Comparison of ENCODE assay signal across 11 cellular contexts in the genomic region with DNA sequence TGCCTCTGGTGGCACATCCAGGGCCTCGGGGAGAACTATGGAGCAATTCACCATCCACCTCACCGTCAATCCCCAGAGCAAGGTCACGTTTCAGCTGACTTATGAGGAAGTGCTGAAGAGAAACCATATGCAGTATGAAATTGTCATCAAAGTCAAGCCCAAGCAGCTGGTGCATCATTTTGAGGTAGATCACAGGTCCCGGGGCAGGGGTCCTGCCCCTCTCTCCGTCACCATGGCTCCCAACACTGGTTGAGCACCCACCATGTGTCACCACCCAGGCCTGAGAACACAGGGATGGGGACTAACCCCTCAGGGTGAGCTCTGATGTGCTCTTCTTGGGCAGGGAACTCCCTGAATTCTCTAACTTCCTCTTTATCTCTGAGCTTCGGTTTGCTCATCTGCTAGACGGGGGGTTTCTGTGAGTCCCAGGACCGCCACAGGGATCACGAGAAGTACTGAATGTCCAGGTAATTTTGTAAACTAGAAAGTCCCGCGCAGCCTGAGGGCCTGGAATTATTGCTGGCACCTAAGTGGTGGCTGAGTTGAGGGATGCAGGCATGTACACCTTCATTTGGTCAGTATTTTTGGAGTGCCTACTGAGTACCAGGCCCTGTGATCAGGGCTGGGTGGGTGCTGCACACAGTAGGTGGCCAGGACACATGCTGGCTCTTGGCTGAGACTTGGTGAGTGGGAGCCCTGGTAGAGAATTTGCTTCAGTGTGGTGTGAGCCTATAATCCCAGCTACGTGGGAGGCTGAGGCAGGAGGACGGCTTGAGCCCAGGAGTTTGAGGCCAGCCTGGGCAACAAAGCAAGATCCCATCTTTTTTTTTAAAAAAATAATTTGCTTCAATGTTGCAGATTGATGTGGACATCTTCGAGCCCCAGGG. TPM values are rescaled to one million over a fixed set of nuclear protein-coding genes. Genes with fewer than 3 reads are reported as not detected.
A peak's percentile ranks its signal among the peaks of the same experiment; 100 is the strongest.
DNase-seq lines count a peak whose midpoint lies in the region; ATAC-seq and TF ChIP-seq lines count a peak whose summit lies in the region.
"Had no signal": no experiment of that assay in that cellular context is flagged by ENCODE, and none has a peak within 500 bp of the region (broad histone marks: within the 10 kb centered on the region; RNA-seq: fewer than 3 reads in every experiment).

No MANE protein-coding gene starts in this region.

- no peak overlapping the region for H3K4me2 ChIP-seq in neural progenitor cell

- no peak overlapping the region for H3K9ac ChIP-seq in neural progenitor cell

- H4K20me1 ChIP-seq in neural progenitor cell (ENCODE audit: low read depth), result no peaks in the 10 kb centered on the region

- H3K4me1 Mint-ChIP-seq in neural progenitor cell, result no peaks in the 10 kb centered on the region

- H3K4me3 Mint-ChIP-seq in neural progenitor cell, result no peak overlapping the region

- no peaks in the 10 kb centered on the region for H3K9me3 ChIP-seq in neural progenitor cell (ENCODE audit: low read depth)
- H3K9me3 ChIP-seq: pancreas had no signal

- H2AFZ ChIP-seq in neural progenitor cell (replicated peaks), result no peak overlapping the region

- peaks cover 7% of the 10 kb centered on the region for H3K27me3 Mint-ChIP-seq in neural progenitor cell (ENCODE audit: insufficient read depth, low read depth)

- H3K4me1 ChIP-seq in neural progenitor cell, result no peaks in the 10 kb centered on the region
- H3K4me1 ChIP-seq: pancreas had no signal

- H3K27ac Mint-ChIP-seq in neural progenitor cell, result no peak overlapping the region

- H3K36me3 ChIP-seq in H7 (replicated peaks; ENCODE audit: control insufficient read depth, insufficient read depth, low read length) (no peaks in the 10 kb centered on the region), neural progenitor cell (no peaks in the 10 kb centered on the region)
- H3K36me3 ChIP-seq: pancreas had no signal

- DNase-seq in H7, result peak; percentile 17
- peak; percentile 74 for DNase-seq in NOMO-1 treated with DMSO at 0.1 percent for 48 hours (lab: John Stamatoyannopoulos, UW; ENCODE audit: unreplicated experiment)
- peak; percentile 0 for DNase-seq in neural progenitor cell (ENCODE audit: low spot score)
- no peak for DNase-seq in NCI-H345 (lab: John Stamatoyannopoulos, UW)
- DNase-seq in mucosa of gallbladder (ENCODE audit: low spot score), result no peak

- no peak overlapping the region for H3K27ac ChIP-seq in neural progenitor cell
- H3K27ac ChIP-seq: pancreas had no signal

- no peak for TF ChIP-seq CTCF in neural progenitor cell (IDR thresholded peaks at IDR 0.05)

- no peak overlapping the region for H3K4me3 ChIP-seq in H7 (ENCODE audit: insufficient read depth, low read depth, low read length)
- H3K4me3 ChIP-seq in neural progenitor cell, result no peak overlapping the region
- H3K4me3 ChIP-seq: pancreas had no signal

- no peaks in the 10 kb centered on the region for H3K36me3 Mint-ChIP-seq in neural progenitor cell

- H3K27me3 ChIP-seq in H7 (ENCODE audit: control insufficient read depth, insufficient read depth, low read length) (no peaks in the 10 kb centered on the region), neural progenitor cell (no peaks in the 10 kb centered on the region)
- H3K27me3 ChIP-seq: pancreas had no signal

- ATAC-seq in GM18867 (IDR thresholded peaks at IDR 0.05; ENCODE audit: unreplicated experiment), result peak; percentile 63
- no peak for ATAC-seq in HG02870 (IDR thresholded peaks at IDR 0.05; ENCODE audit: unreplicated experiment)
- ATAC-seq in HG03025 (IDR thresholded peaks at IDR 0.05; ENCODE audit: low FRiP score, unreplicated experiment), result no peak
- ATAC-seq: pancreas had no signal

- no peaks in the 10 kb centered on the region for H3K79me2 ChIP-seq in neural progenitor cell (ENCODE audit: low read depth)

- no peaks in the 10 kb centered on the region for H3F3A ChIP-seq in neural progenitor cell (ENCODE audit: low read depth)

- H3K9me3 Mint-ChIP-seq in neural progenitor cell, result no peaks in the 10 kb centered on the region

RNA-seq across cellular contexts. Expression of gene ITIH1, which starts 2.3 kb away (rescaled TPM):
- not detected in 2 replicates for total RNA-seq in H7 (2014; rRNA removed; shearing (Covaris generic))
- not detected in 2 replicates for total RNA-seq in neural progenitor cell (ENCODE audit: low replicate concordance)
- total RNA-seq in mucosa of gallbladder, result 4.8 TPM
- total RNA-seq: activated CD8-positive, alpha-beta memory T cell treated with anti-CD3 and anti-CD28 coated beads for 36 hours; dermis microvascular lymphatic vessel endothelial cell had no signal

RNA-seq across cellular contexts. Expression of gene NEK4, which starts 8.9 kb away (rescaled TPM):
- 26.2 and 36.5 TPM in 2 replicates for total RNA-seq in H7 (2014; rRNA removed; shearing (Covaris generic))
- 41.8 and 42.0 TPM in 2 replicates for total RNA-seq in neural progenitor cell (ENCODE audit: low replicate concordance)
- total RNA-seq in mucosa of gallbladder, result 40.1 TPM

RNA-seq across cellular contexts. Expression of gene ITIH3, which starts 14.9 kb away (rescaled TPM):
- not detected in 2 replicates for total RNA-seq in H7 (2014; rRNA removed; shearing (Covaris generic))
- total RNA-seq in neural progenitor cell (ENCODE audit: low replicate concordance), result not detected in 2 replicates
- 2.0 TPM for total RNA-seq in mucosa of gallbladder
- total RNA-seq: activated CD8-positive, alpha-beta memory T cell treated with anti-CD3 and anti-CD28 coated beads for 36 hours had no signal

RNA-seq across cellular contexts. Expression of gene ITIH4, which starts 50.8 kb away (rescaled TPM):
- total RNA-seq in H7 (2014; rRNA removed; shearing (Covaris generic)), result 0.14 TPM in 1 of 2 replicates, not detected in the other
- 1.1 and 2.4 TPM in 2 replicates for total RNA-seq in neural progenitor cell (ENCODE audit: low replicate concordance)
- 10.2 TPM for total RNA-seq in mucosa of gallbladder

RNA-seq across cellular contexts. Expression of gene MUSTN1, which starts 55.2 kb away (rescaled TPM):
- 0.63 and 0.97 TPM in 2 replicates for total RNA-seq in H7 (2014; rRNA removed; shearing (Covaris generic))
- total RNA-seq in neural progenitor cell (ENCODE audit: low replicate concordance), result 2.0 and 10.8 TPM in 2 replicates
- total RNA-seq in mucosa of gallbladder, result 4.7 TPM
- total RNA-seq: dermis microvascular lymphatic vessel endothelial cell had no signal

Comparison
In these comparisons a context has a peak if more than half of its experiments do, and no peak if none do; other contexts are left out.
1. DNase-seq: peak in H7 (single experiment), NOMO-1 treated with DMSO at 0.1 percent for 48 hours (single experiment) and neural progenitor cell (single experiment); none in NCI-H345 (single experiment) and mucosa of gallbladder (single experiment).